In genomic region chr7:142338633-142339501, GRCh38 we compare ENCODE assay signal across 11 cellular contexts.
DNase-seq lines count a peak whose midpoint lies in the region; ATAC-seq and TF ChIP-seq lines count a peak whose summit lies in the region.
"Had no signal": no experiment of that assay in that cellular context is flagged by ENCODE, and none has a peak within 500 bp of the region (broad histone marks: within the 10 kb centered on the region; RNA-seq: fewer than 3 reads in every experiment).

No MANE protein-coding gene starts in this region.

- peak overlapping the region; percentile 23 for H3K27ac Mint-ChIP-seq in activated naive CD8-positive, alpha-beta T cell treated with anti-CD3 and anti-CD28 coated beads for 36 hours
- peak overlapping the region in 2 of 3 experiments; percentile 16 to 38 for H3K27ac Mint-ChIP-seq in nephron
- H3K27ac Mint-ChIP-seq: activated naive CD4-positive, alpha-beta T cell treated with anti-CD3 and anti-CD28 coated beads, Interleukin-2, amount 50 U/mL, for 24 hours had no signal

- DNase-seq in GM04504 (ENCODE audit: low read depth), result peak; percentile 19
- no peak for DNase-seq in activated naive CD8-positive, alpha-beta T cell treated with anti-CD3 and anti-CD28 coated beads for 36 hours
- DNase-seq in RKO (ENCODE audit: low spot score), result no peak
- no peak for DNase-seq in activated CD8-positive, alpha-beta memory T cell treated with anti-CD3 and anti-CD28 coated beads, Interleukin-2, amount 50 U/mL, for 48 hours
- no peak for DNase-seq in effector memory CD4-positive, alpha-beta T cell
- DNase-seq: naive B cell had no signal

- no peaks in the 10 kb centered on the region for H3K9me3 Mint-ChIP-seq in activated naive CD8-positive, alpha-beta T cell treated with anti-CD3 and anti-CD28 coated beads for 36 hours
- H3K9me3 Mint-ChIP-seq in nephron, result no peaks in the 10 kb centered on the region
- H3K9me3 Mint-ChIP-seq: activated naive CD4-positive, alpha-beta T cell treated with anti-CD3 and anti-CD28 coated beads, Interleukin-2, amount 50 U/mL, for 24 hours had no signal

- H3K36me3 Mint-ChIP-seq in activated naive CD8-positive, alpha-beta T cell treated with anti-CD3 and anti-CD28 coated beads for 36 hours, result no peaks in the 10 kb centered on the region
- no peaks in the 10 kb centered on the region for H3K36me3 Mint-ChIP-seq in nephron (ENCODE audit: low read depth)
- H3K36me3 Mint-ChIP-seq: activated naive CD4-positive, alpha-beta T cell treated with anti-CD3 and anti-CD28 coated beads, Interleukin-2, amount 50 U/mL, for 24 hours; naive B cell had no signal

- no peak overlapping the region for H3K4me3 ChIP-seq in effector memory CD4-positive, alpha-beta T cell (ENCODE audit: insufficient read depth, low read depth, low read length, poor library complexity, severe bottlenecking)

- TF ChIP-seq CTCF in LNCAP (IDR thresholded peaks at IDR 0.05) (peak; percentile 65), nephron (IDR thresholded peaks at IDR 0.05; ENCODE audit: unreplicated experiment in 3 of 3) (peak; percentile 23 to 44 (median 28))

- no peaks in the 10 kb centered on the region for H3K9me3 ChIP-seq in effector memory CD4-positive, alpha-beta T cell (ENCODE audit: control insufficient read depth, low read length)

- H3K27me3 Mint-ChIP-seq in activated naive CD8-positive, alpha-beta T cell treated with anti-CD3 and anti-CD28 coated beads for 36 hours, result peaks cover 8% of the 10 kb centered on the region
- H3K27me3 Mint-ChIP-seq in nephron (ENCODE audit: low read depth), result peaks cover 3% of the 10 kb centered on the region

- H3K4me3 Mint-ChIP-seq in activated naive CD8-positive, alpha-beta T cell treated with anti-CD3 and anti-CD28 coated beads for 36 hours, result no peak overlapping the region
- H3K4me3 Mint-ChIP-seq in nephron, result no peak overlapping the region
- H3K4me3 Mint-ChIP-seq: activated naive CD4-positive, alpha-beta T cell treated with anti-CD3 and anti-CD28 coated beads, Interleukin-2, amount 50 U/mL, for 24 hours; naive B cell had no signal

- H3K4me1 Mint-ChIP-seq in activated naive CD8-positive, alpha-beta T cell treated with anti-CD3 and anti-CD28 coated beads for 36 hours, result peaks cover 11% of the 10 kb centered on the region
- H3K4me1 Mint-ChIP-seq in nephron, result peaks cover 12% of the 10 kb centered on the region
- H3K4me1 Mint-ChIP-seq: naive B cell had no signal

- no peak overlapping the region for H3K27ac ChIP-seq in effector memory CD4-positive, alpha-beta T cell (ENCODE audit: insufficient read depth, low read length, poor library complexity, severe bottlenecking)
- H3K27ac ChIP-seq: HL-60 had no signal

- no peaks in the 10 kb centered on the region for H3K36me3 ChIP-seq in effector memory CD4-positive, alpha-beta T cell (ENCODE audit: control insufficient read depth, insufficient read depth, low read length)

- H3K27me3 ChIP-seq in effector memory CD4-positive, alpha-beta T cell (replicated peaks; ENCODE audit: control insufficient read depth, insufficient read depth, low read length, poor library complexity, severe bottlenecking), result peaks cover 3% of the 10 kb centered on the region

- H3K4me1 ChIP-seq in effector memory CD4-positive, alpha-beta T cell (ENCODE audit: control insufficient read depth, insufficient read depth, low read length, poor library complexity, severe bottlenecking), result no peaks in the 10 kb centered on the region

- no peak for ATAC-seq in HG02885 (IDR thresholded peaks at IDR 0.05; ENCODE audit: poor library complexity, unreplicated experiment)
